ENCODE assay signal across 8 cellular contexts in the genomic region with DNA sequence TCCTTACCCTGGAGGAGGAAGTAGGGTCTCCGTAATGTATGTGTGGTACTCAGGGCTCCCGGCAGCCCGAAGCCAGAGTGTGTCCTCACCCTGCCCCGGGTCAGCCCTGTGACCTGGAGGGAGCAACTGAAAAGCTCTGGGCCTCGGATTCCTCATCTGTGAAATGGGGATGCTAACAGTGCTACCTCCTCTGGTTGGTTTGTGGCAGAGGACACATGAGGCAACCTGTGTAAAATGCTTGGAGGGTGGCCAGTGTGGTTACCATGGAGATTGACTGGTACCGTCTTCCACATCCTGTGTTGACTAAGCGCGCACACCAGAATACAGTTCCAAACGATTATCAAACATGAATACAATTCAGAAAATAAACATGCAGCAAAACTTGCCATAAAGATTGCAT.
DNase-seq lines count a peak whose midpoint lies in the region; ATAC-seq and TF ChIP-seq lines count a peak whose summit lies in the region.

No MANE protein-coding gene starts in this region.

- TF ChIP-seq CTCF in Caco-2 (IDR thresholded peaks at IDR 0.05; ENCODE audit: insufficient read depth in 1 of 2, low read depth in 1 of 2, low read length in 1 of 2, severe bottlenecking in 1 of 2, unreplicated experiment in 1 of 2), result no peak

- H3K27me3 ChIP-seq in Caco-2 (replicated peaks; ENCODE audit: control insufficient read depth, insufficient read depth, low read length), result no peaks in the 10 kb centered on the region
- no peaks in the 10 kb centered on the region for H3K27me3 ChIP-seq in H7 (ENCODE audit: control insufficient read depth, insufficient read depth, low read length)

- intact Hi-C loops in Caco-2 (cut with micrococcal nuclease; ENCODE audit: unreplicated experiment), result no loop called here

- POLR2A ChIA-PET in activated CD8-positive, alpha-beta T cell treated with anti-CD3 and anti-CD28 coated beads, Interleukin-2, amount 10 ng/mL, durations not matched to agents 7 days and 5 days (lab: Charles Lee), result interaction anchor here (0.6 to 12.6 kb wide), 6 partner anchors 12 to 166 kb away, joined by 3 to 179 read pairs (median 16); a partner anchor contains a TSS
- POLR2A ChIA-PET in Caco-2 (lab: Charles Lee), result no interaction called here

- no TSS peak for BruUV-seq in Caco-2 (replicated peaks; lab: Mats Ljungman, UMichigan)

- peak overlapping the region; percentile 79 for H3K4me3 Mint-ChIP-seq in activated CD8-positive, alpha-beta T cell treated with anti-CD3 and anti-CD28 coated beads, Interleukin-2, amount 10 ng/mL, durations not matched to agents 7 days and 5 days
- no peak overlapping the region for H3K4me3 Mint-ChIP-seq in Caco-2 (ENCODE audit: unreplicated experiment)

- CTCF ChIA-PET in activated CD8-positive, alpha-beta T cell treated with anti-CD3 and anti-CD28 coated beads, Interleukin-2, amount 10 ng/mL, durations not matched to agents 7 days and 5 days (lab: Charles Lee), result interaction anchor here (1.0 to 3.2 kb wide), 3 partner anchors 12 to 24 kb away, joined by 3 to 16 read pairs (median 8); no protein-coding TSS in a partner anchor
- CTCF ChIA-PET in Caco-2 (lab: Charles Lee), result no interaction called here

- H3K27ac ChIP-seq in substantia nigra (ENCODE audit: low read depth, low read length, poor library complexity, severe bottlenecking), result no peak overlapping the region

- H3K36me3 ChIP-seq in Caco-2 (ENCODE audit: control insufficient read depth, insufficient read depth, low read length) (no peaks in the 10 kb centered on the region), H7 (replicated peaks; ENCODE audit: control insufficient read depth, insufficient read depth, low read length) (no peaks in the 10 kb centered on the region)

- H3K9me3 Mint-ChIP-seq in activated CD8-positive, alpha-beta T cell treated with anti-CD3 and anti-CD28 coated beads, Interleukin-2, amount 10 ng/mL, durations not matched to agents 7 days and 5 days (ENCODE audit: insufficient read depth), result peaks cover 10% of the 10 kb centered on the region
- no peaks in the 10 kb centered on the region for H3K9me3 Mint-ChIP-seq in Caco-2 (ENCODE audit: unreplicated experiment)

- H3K9me3 ChIP-seq in Caco-2, result no peaks in the 10 kb centered on the region

- peaks cover 43% of the 10 kb centered on the region for H3K36me3 Mint-ChIP-seq in activated CD8-positive, alpha-beta T cell treated with anti-CD3 and anti-CD28 coated beads, Interleukin-2, amount 10 ng/mL, durations not matched to agents 7 days and 5 days (ENCODE audit: low read depth)
- H3K36me3 Mint-ChIP-seq in Caco-2 (ENCODE audit: insufficient read depth, unreplicated experiment), result no peaks in the 10 kb centered on the region

- H3K4me3 ChIP-seq in Caco-2 (ENCODE audit: low read depth, low read length), result no peak overlapping the region
- no peak overlapping the region for H3K4me3 ChIP-seq in H7 (ENCODE audit: insufficient read depth, low read depth, low read length)

- peak; percentile 80 for ATAC-seq in activated CD8-positive, alpha-beta T cell treated with anti-CD3 and anti-CD28 coated beads, Interleukin-2, amount 10 ng/mL, durations not matched to agents 7 days and 5 days
- ATAC-seq in esophagus mucosa (peak; percentile 17), HG03571 (IDR thresholded peaks at IDR 0.05; ENCODE audit: unreplicated experiment) (no peak)

- DNase-seq in NCI-H2081 (lab: John Stamatoyannopoulos, UW) (peak; percentile 62 to 85), Caco-2 (no peak), H7 (no peak), substantia nigra (lab: John Stamatoyannopoulos, UW) (no peak)
- DNase-seq in activated CD8-positive, alpha-beta T cell treated with anti-CD3 and anti-CD28 coated beads, Interleukin-2, amount 10 ng/mL, durations not matched to agents 7 days and 5 days, result peak; percentile 92
- peak; percentile 20 to 63 for DNase-seq in stimulated activated CD8-positive, alpha-beta memory T cell treated with anti-CD3 and anti-CD28 coated beads, Interleukin-15, amount 100 ng/mL, for 4 hours (ENCODE audit: low read depth in 2 of 2)

- peaks cover 7% of the 10 kb centered on the region; the same call in 1 of the 2 replicates for H3K4me1 ChIP-seq in Caco-2

- H3K4me1 Mint-ChIP-seq in activated CD8-positive, alpha-beta T cell treated with anti-CD3 and anti-CD28 coated beads, Interleukin-2, amount 10 ng/mL, durations not matched to agents 7 days and 5 days (ENCODE audit: low read depth), result peaks cover 88% of the 10 kb centered on the region
- H3K4me1 Mint-ChIP-seq in Caco-2 (ENCODE audit: low read depth, unreplicated experiment), result peaks cover 22% of the 10 kb centered on the region

- peak overlapping the region; percentile 97 for H3K27ac Mint-ChIP-seq in activated CD8-positive, alpha-beta T cell treated with anti-CD3 and anti-CD28 coated beads, Interleukin-2, amount 10 ng/mL, durations not matched to agents 7 days and 5 days
- H3K27ac Mint-ChIP-seq in Caco-2 (ENCODE audit: unreplicated experiment), result no peak overlapping the region

- no peaks in the 10 kb centered on the region for H3K27me3 Mint-ChIP-seq in activated CD8-positive, alpha-beta T cell treated with anti-CD3 and anti-CD28 coated beads, Interleukin-2, amount 10 ng/mL, durations not matched to agents 7 days and 5 days (ENCODE audit: low read depth)
- no peaks in the 10 kb centered on the region for H3K27me3 Mint-ChIP-seq in Caco-2 (ENCODE audit: insufficient read depth, unreplicated experiment)

Comparison
In these comparisons a context has a peak if more than half of its experiments do, and no peak if none do; other contexts are left out.
1. DNase-seq: peak in NCI-H2081 (2 of 2), activated CD8-positive, alpha-beta T cell treated with anti-CD3 and anti-CD28 coated beads, Interleukin-2, amount 10 ng/mL, durations not matched to agents 7 days and 5 days (single experiment) and stimulated activated CD8-positive, alpha-beta memory T cell treated with anti-CD3 and anti-CD28 coated beads, Interleukin-15, amount 100 ng/mL, for 4 hours (2 of 2); none in Caco-2 (0 of 2), H7 (single experiment) and substantia nigra (0 of 49).